In the genomic region with DNA sequence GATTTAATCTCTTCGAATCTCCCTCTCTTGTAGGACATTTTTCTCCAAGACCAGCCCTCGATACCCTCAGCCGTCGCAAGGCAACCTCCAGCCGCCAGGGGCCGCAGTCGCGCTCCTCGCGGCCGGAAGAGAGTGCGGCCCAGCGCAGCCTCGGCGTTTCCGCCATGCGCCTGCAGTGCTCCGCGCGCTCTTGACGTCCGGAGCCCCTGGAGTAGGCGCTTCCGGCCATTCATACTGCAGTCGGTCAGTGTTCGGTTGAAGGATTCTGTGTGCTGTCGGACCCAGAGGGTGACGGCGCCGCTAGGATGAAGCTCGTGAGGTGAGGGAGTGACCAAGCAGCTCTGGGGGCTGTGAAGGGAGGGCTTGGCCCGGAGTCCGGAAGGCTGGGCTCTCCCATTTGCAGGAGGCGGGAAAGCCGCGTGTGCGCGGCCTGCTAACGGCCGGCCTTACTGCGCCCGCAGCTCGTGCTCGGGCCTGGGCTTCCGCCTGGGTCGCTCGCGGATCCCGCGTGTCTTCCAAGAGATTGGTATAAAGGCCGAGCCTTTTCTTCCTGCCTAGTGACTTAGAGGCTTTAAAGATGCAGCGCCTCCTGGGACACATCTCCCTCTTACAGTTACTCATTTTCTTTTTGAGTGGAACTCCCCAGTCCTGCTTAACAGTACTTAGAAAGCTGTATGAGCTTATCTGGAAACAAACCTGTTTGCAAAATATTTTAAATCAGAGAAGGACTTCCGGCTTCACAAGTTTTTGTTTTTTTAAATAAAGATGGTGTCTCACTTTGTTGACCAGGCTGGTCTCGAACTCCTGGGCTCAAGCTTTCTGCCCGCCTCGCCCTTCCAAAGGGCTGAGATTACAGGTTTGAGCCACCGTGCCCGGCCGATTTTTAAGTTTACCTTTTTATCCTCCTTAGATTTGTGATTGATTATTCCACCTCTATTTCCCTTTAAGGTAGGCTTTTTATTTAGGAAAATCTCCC, we compare ENCODE assay signal across 8 cellular contexts. TPM values are rescaled to one million over a fixed set of nuclear protein-coding genes. Genes with fewer than 3 reads are reported as not detected.
A peak's percentile ranks its signal among the peaks of the same experiment; 100 is the strongest.
DNase-seq lines count a peak whose midpoint lies in the region; ATAC-seq and TF ChIP-seq lines count a peak whose summit lies in the region.

TSS of gene SNRPD1 (plus strand) at position 190 of the 976 bp plus-strand sequence. CDS start at position 306, 116 bp downstream.

- H3K4me1 Mint-ChIP-seq in CD14-positive monocyte: peaks cover 23% of the 10 kb centered on the region
- peaks cover 35% of the 10 kb centered on the region for H3K4me1 Mint-ChIP-seq in activated CD4-positive, alpha-beta T cell treated with anti-CD3 and anti-CD28 coated beads, Interleukin-2, amount 10 ng/mL, durations not matched to agents 7 days and 5 days

- peaks cover 15 to 20% of the 10 kb centered on the region in 2 donors for H3K36me3 Mint-ChIP-seq in CD14-positive monocyte
- peaks cover 37% of the 10 kb centered on the region for H3K36me3 Mint-ChIP-seq in activated CD4-positive, alpha-beta T cell treated with anti-CD3 and anti-CD28 coated beads, Interleukin-2, amount 10 ng/mL, durations not matched to agents 7 days and 5 days (ENCODE audit: low read depth)

- H3K9me3 Mint-ChIP-seq in CD14-positive monocyte: peaks cover 0 to 11% (median 3%) of the 10 kb centered on the region in 7 donors
- H3K9me3 Mint-ChIP-seq in activated CD4-positive, alpha-beta T cell treated with anti-CD3 and anti-CD28 coated beads, Interleukin-2, amount 10 ng/mL, durations not matched to agents 7 days and 5 days: no peaks in the 10 kb centered on the region

- ATAC-seq in GM19328 (IDR thresholded peaks at IDR 0.05; ENCODE audit: unreplicated experiment) (peak; percentile 98), HG03520 (IDR thresholded peaks at IDR 0.05; ENCODE audit: unreplicated experiment) (peak; percentile 97), left lobe of liver (peak; percentile 100)

- H3K4me3 Mint-ChIP-seq in CD14-positive monocyte: peak within 1 kb of the TSS; percentile 93 to 99
- peak within 1 kb of the TSS; percentile 98 for H3K4me3 Mint-ChIP-seq in activated CD4-positive, alpha-beta T cell treated with anti-CD3 and anti-CD28 coated beads, Interleukin-2, amount 10 ng/mL, durations not matched to agents 7 days and 5 days

- intact Hi-C loops in CD14-positive monocyte (cut with micrococcal nuclease): loop anchor here (5.0 kb wide), 2 partner anchors 90 to 130 kb away; partner anchors contain the start of genes ABHD3 (in 1 of the 2) and MIB1 (in 1 of the 2)

- peaks cover 0 to 1% (median 1%) of the 10 kb centered on the region in 3 donors for H3K27me3 Mint-ChIP-seq in CD14-positive monocyte (ENCODE audit: low read depth in 3 of 3)
- H3K27me3 Mint-ChIP-seq in activated CD4-positive, alpha-beta T cell treated with anti-CD3 and anti-CD28 coated beads, Interleukin-2, amount 10 ng/mL, durations not matched to agents 7 days and 5 days: no peaks in the 10 kb centered on the region

- CTCF ChIA-PET in activated CD4-positive, alpha-beta T cell treated with anti-CD3 and anti-CD28 coated beads, Interleukin-2, amount 10 ng/mL, durations not matched to agents 7 days and 5 days (lab: Charles Lee): interaction anchor here (0.6 to 7.4 kb wide), 14 partner anchors 9 to 130 kb away, joined by 3 to 139 read pairs (median 4); partner anchors contain the start of genes ABHD3 and ESCO1

- POLR2A ChIA-PET in activated CD4-positive, alpha-beta T cell treated with anti-CD3 and anti-CD28 coated beads, Interleukin-2, amount 10 ng/mL, durations not matched to agents 7 days and 5 days (lab: Charles Lee): interaction anchor here (0.6 to 1.9 kb wide), 2 partner anchors 12 to 74 kb away, joined by 4 to 12 read pairs; partner anchors contain the start of gene ESCO1

- TF ChIP-seq CTCF in CD14-positive monocyte (IDR thresholded peaks at IDR 0.05): peak; percentile 92

- DNase-seq in CD14-positive monocyte (ENCODE audit: low spot score) (peak; percentile 74), NCI-H526 treated with DMSO at 0.1 percent for 48 hours (lab: John Stamatoyannopoulos, UW) (peak; percentile 72), dedifferentiated amniotic fluid mesenchymal stem cell (ENCODE audit: extremely low spot score) (peak; percentile 88), left lobe of liver (ENCODE audit: low spot score) (peak; percentile 92)
- peak; percentile 88 for DNase-seq in activated CD4-positive, alpha-beta T cell treated with anti-CD3 and anti-CD28 coated beads, Interleukin-2, amount 10 ng/mL, durations not matched to agents 7 days and 5 days
- DNase-seq in stimulated activated CD4-positive, alpha-beta T cell treated with anti-CD3 and anti-CD28 coated beads, Interleukin-2, amount 100 ng/mL, for 4 hours (ENCODE audit: low read depth): peak; percentile 83

- H3K27ac Mint-ChIP-seq in CD14-positive monocyte: peak within 1 kb of the TSS; percentile 95 to 99 (median 98)
- H3K27ac Mint-ChIP-seq in activated CD4-positive, alpha-beta T cell treated with anti-CD3 and anti-CD28 coated beads, Interleukin-2, amount 10 ng/mL, durations not matched to agents 7 days and 5 days: peak within 1 kb of the TSS; percentile 100

RNA-seq across cellular contexts. Expression of gene SNRPD1, which starts in this region (rescaled TPM):
- polyA plus RNA-seq in CD14-positive monocyte: 10 to 100 TPM; 50.9 to 56.7 TPM
- total RNA-seq in activated CD4-positive, alpha-beta T cell treated with anti-CD3 and anti-CD28 coated beads, Interleukin-2, amount 10 ng/mL, durations not matched to agents 7 days and 5 days: 100 to 1,000 TPM in 1 of 2 experiments, 10 to 100 TPM in 1; 69.7 to 101 TPM
- 7.0 TPM for total RNA-seq in left lobe of liver

Comparison
In these comparisons a context has a peak if more than half of its experiments do, and no peak if none do; other contexts are left out.
1. Peak in every context shown above with its lines: DNase-seq and ATAC-seq.